ENCODE assay signal across 12 cellular contexts in the genomic region with DNA sequence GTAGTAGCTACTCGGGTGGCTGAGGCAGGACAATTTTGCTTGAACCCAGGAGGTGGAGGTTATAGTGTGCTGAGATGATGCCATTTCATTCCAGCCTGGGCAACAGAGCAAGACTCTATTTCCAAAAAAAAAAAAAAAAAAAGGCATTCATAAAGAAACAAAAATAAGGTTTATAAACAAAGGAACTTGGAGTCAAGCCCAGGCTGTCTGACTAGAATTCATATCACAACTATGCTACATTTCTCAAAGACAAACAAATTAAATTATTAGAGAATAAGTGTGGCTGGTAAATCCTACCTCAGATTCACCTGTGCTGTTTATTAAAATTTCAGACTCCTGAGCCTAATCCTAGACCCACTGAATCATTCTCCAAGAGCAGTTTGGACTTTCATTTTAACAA. TPM values are rescaled to one million over a fixed set of nuclear protein-coding genes. Genes with fewer than 3 reads are reported as not detected.
A peak's percentile ranks its signal among the peaks of the same experiment; 100 is the strongest.
DNase-seq lines count a peak whose midpoint lies in the region; ATAC-seq and TF ChIP-seq lines count a peak whose summit lies in the region.
"Had no signal": no experiment of that assay in that cellular context is flagged by ENCODE, and none has a peak within 500 bp of the region (broad histone marks: within the 10 kb centered on the region; RNA-seq: fewer than 3 reads in every experiment).

No MANE protein-coding gene starts in this region.

- H3K36me3 ChIP-seq in PC-3 (ENCODE audit: low read depth, low read length) = peaks cover 29% of the 10 kb centered on the region
- H3K36me3 ChIP-seq in spleen = peaks cover 0 to 16% (median 8%) of the 10 kb centered on the region in 6 donors
- H3K36me3 ChIP-seq in psoas muscle (ENCODE audit: insufficient read depth in 1 of 2, low read depth in 1 of 2) = peaks cover 0 to 24% of the 10 kb centered on the region in 2 donors
- H3K36me3 ChIP-seq: tibial artery had no signal

- no peaks in the 10 kb centered on the region for H3K27me3 Mint-ChIP-seq in activated naive CD4-positive, alpha-beta T cell treated with anti-CD3 and anti-CD28 coated beads, Interleukin-2, amount 50 U/mL, for 24 hours
- no peaks in the 10 kb centered on the region for H3K27me3 Mint-ChIP-seq in activated naive CD4-positive, alpha-beta T cell treated with anti-CD3 and anti-CD28 coated beads for 36 hours (ENCODE audit: low read depth)
- no peaks in the 10 kb centered on the region for H3K27me3 Mint-ChIP-seq in effector memory CD8-positive, alpha-beta T cell

- POLR2A ChIA-PET in PC-3 (lab: Charles Lee; ENCODE audit: unreplicated experiment) = no interaction called here

- no peak overlapping the region for H2AFZ ChIP-seq in PC-3 (ENCODE audit: low read length)

- no peaks in the 10 kb centered on the region for H3K9me3 Mint-ChIP-seq in activated naive CD4-positive, alpha-beta T cell treated with anti-CD3 and anti-CD28 coated beads, Interleukin-2, amount 50 U/mL, for 24 hours
- peaks cover 3% of the 10 kb centered on the region for H3K9me3 Mint-ChIP-seq in activated naive CD4-positive, alpha-beta T cell treated with anti-CD3 and anti-CD28 coated beads for 36 hours
- no peaks in the 10 kb centered on the region for H3K9me3 Mint-ChIP-seq in effector memory CD8-positive, alpha-beta T cell

- no peaks in the 10 kb centered on the region for H3K9me2 ChIP-seq in PC-3 (replicated peaks; ENCODE audit: low read length)

- no peak for DNase-seq in activated naive CD4-positive, alpha-beta T cell treated with anti-CD3 and anti-CD28 coated beads for 36 hours
- DNase-seq in PC-3 (no peak), spleen (no peak), psoas muscle (no peak), SIG-M5 (lab: John Stamatoyannopoulos, UW) (no peak)
- DNase-seq in effector memory CD8-positive, alpha-beta T cell = no peak
- DNase-seq: DMS53; effector CD4-positive, alpha-beta T cell; mucosa of descending colon; tibial artery had no signal

- TF ChIP-seq POLR2A in spleen (IDR thresholded peaks at IDR 0.05) = no peak

- no peak for ATAC-seq in PC-3
- no peak for ATAC-seq in effector memory CD8-positive, alpha-beta T cell (replicated peaks)
- ATAC-seq in psoas muscle = no peak
- ATAC-seq in SK-N-SH treated with all-trans-retinoic acid at 6 μM for 48 hours = no peak
- ATAC-seq: mucosa of descending colon had no signal

- H3K27ac ChIP-seq in PC-3 (ENCODE audit: low read length) (no peak overlapping the region), spleen (peak overlapping the region in 7 of 8 donors; percentile 6 to 80 (median 64)), psoas muscle (no peak overlapping the region)
- H3K27ac ChIP-seq: tibial artery had no signal

- H3K4me3 Mint-ChIP-seq in activated naive CD4-positive, alpha-beta T cell treated with anti-CD3 and anti-CD28 coated beads, Interleukin-2, amount 50 U/mL, for 24 hours = no peak overlapping the region
- no peak overlapping the region for H3K4me3 Mint-ChIP-seq in activated naive CD4-positive, alpha-beta T cell treated with anti-CD3 and anti-CD28 coated beads for 36 hours
- H3K4me3 Mint-ChIP-seq in effector memory CD8-positive, alpha-beta T cell = peak overlapping the region; percentile 42 to 65

- H3K79me2 ChIP-seq in PC-3 (ENCODE audit: low read length) = peaks cover 82% of the 10 kb centered on the region

- peaks cover 34% of the 10 kb centered on the region for H3K4me1 ChIP-seq in PC-3 (ENCODE audit: insufficient read depth, low read length)
- H3K4me1 ChIP-seq in spleen = peaks cover 9 to 64% (median 44%) of the 10 kb centered on the region in 6 donors
- H3K4me1 ChIP-seq in psoas muscle = peaks cover 39% of the 10 kb centered on the region

- intact Hi-C loops in activated naive CD4-positive, alpha-beta T cell treated with anti-CD3 and anti-CD28 coated beads for 36 hours (cut with micrococcal nuclease) = loop anchor here (5.0 to 10.0 kb wide), 2 partner anchors 332 to 1420 kb away; partner anchors contain the start of genes ARHGAP29 and GFI1
- intact Hi-C loops in PC-3 (cut with micrococcal nuclease) = loop anchor here (5.0 kb wide), 1 partner anchor 122 kb away; no protein-coding TSS in a partner anchor
- intact Hi-C loops in spleen (cut with DNase I; ENCODE audit: low total_unique reads) = no loop called here
- intact Hi-C loops in psoas muscle (cut with DNase I) = loop anchor here in 1 of 2 donors (5.0 kb wide), 1 partner anchor 62 kb away; no protein-coding TSS in a partner anchor

- H3K9ac ChIP-seq in PC-3 (ENCODE audit: low read length) = no peak overlapping the region

- no peak for TF ChIP-seq CTCF in PC-3 (conservative IDR thresholded peaks at IDR 0.05; ENCODE audit: low read depth, low read length)
- no peak for TF ChIP-seq CTCF in spleen (IDR thresholded peaks at IDR 0.05 in 8 of 11, conservative IDR thresholded peaks at IDR 0.05 in 3 of 11)
- no peak for TF ChIP-seq CTCF in psoas muscle (IDR thresholded peaks at IDR 0.05)

- BruUV-seq in PC-3 (replicated peaks; lab: Mats Ljungman, UMichigan) = no TSS peak

- H3F3A ChIP-seq in PC-3 (ENCODE audit: low read length, unreplicated experiment) = peaks cover 1% of the 10 kb centered on the region

- peaks cover 53% of the 10 kb centered on the region for H4K20me1 ChIP-seq in PC-3 (ENCODE audit: low read length)

- peak overlapping the region; percentile 20 for H3K4me2 ChIP-seq in PC-3 (ENCODE audit: low read length)

- WGBS in spleen, 5 donors = 89 to 100% (median 95%) methylated on average over 1 of the region's 1 CpG
- WGBS in psoas muscle, 3 donors = 66 to 96% (median 83%) methylated on average over 1 of the region's 1 CpG

- H3K27me3 ChIP-seq in PC-3 (ENCODE audit: low read length) (no peaks in the 10 kb centered on the region), spleen (replicated peaks in 1 of 7) (no peaks in the 10 kb centered on the region), psoas muscle (ENCODE audit: insufficient read depth in 3 of 3, low read length in 2 of 3) (no peaks in the 10 kb centered on the region)
- H3K27me3 ChIP-seq: tibial artery had no signal

- H3K9me3 ChIP-seq in PC-3 (ENCODE audit: low read length) = no peaks in the 10 kb centered on the region
- H3K9me3 ChIP-seq in spleen = no peaks in the 10 kb centered on the region
- no peaks in the 10 kb centered on the region for H3K9me3 ChIP-seq in psoas muscle
- H3K9me3 ChIP-seq: mucosa of descending colon, tibial artery had no signal

- H3K36me3 Mint-ChIP-seq in activated naive CD4-positive, alpha-beta T cell treated with anti-CD3 and anti-CD28 coated beads, Interleukin-2, amount 50 U/mL, for 24 hours = peaks cover 9% of the 10 kb centered on the region
- H3K36me3 Mint-ChIP-seq in activated naive CD4-positive, alpha-beta T cell treated with anti-CD3 and anti-CD28 coated beads for 36 hours (ENCODE audit: low read depth) = peaks cover 4% of the 10 kb centered on the region
- H3K36me3 Mint-ChIP-seq in effector memory CD8-positive, alpha-beta T cell (ENCODE audit: insufficient read depth) = peaks cover 18% of the 10 kb centered on the region

- peaks cover 48% of the 10 kb centered on the region for H3K4me1 Mint-ChIP-seq in activated naive CD4-positive, alpha-beta T cell treated with anti-CD3 and anti-CD28 coated beads, Interleukin-2, amount 50 U/mL, for 24 hours
- H3K4me1 Mint-ChIP-seq in activated naive CD4-positive, alpha-beta T cell treated with anti-CD3 and anti-CD28 coated beads for 36 hours (ENCODE audit: low read depth) = peaks cover 30% of the 10 kb centered on the region
- peaks cover 26 to 39% of the 10 kb centered on the region in 2 donors for H3K4me1 Mint-ChIP-seq in effector memory CD8-positive, alpha-beta T cell (ENCODE audit: low read depth in 2 of 2)

- H3K27ac Mint-ChIP-seq in activated naive CD4-positive, alpha-beta T cell treated with anti-CD3 and anti-CD28 coated beads, Interleukin-2, amount 50 U/mL, for 24 hours = peak overlapping the region; percentile 41
- no peak overlapping the region for H3K27ac Mint-ChIP-seq in activated naive CD4-positive, alpha-beta T cell treated with anti-CD3 and anti-CD28 coated beads for 36 hours
- peak overlapping the region; percentile 80 to 83 for H3K27ac Mint-ChIP-seq in effector memory CD8-positive, alpha-beta T cell

- CTCF ChIA-PET in activated naive CD4-positive, alpha-beta T cell treated with anti-CD3 and anti-CD28 coated beads for 36 hours (lab: Charles Lee) = no interaction called here
- CTCF ChIA-PET in PC-3 (lab: Charles Lee) = interaction anchor here (0.6 kb wide), 1 partner anchor 491 kb away, joined by 3 read pairs; no protein-coding TSS in a partner anchor

- no peak overlapping the region for H3K4me3 ChIP-seq in PC-3 (ENCODE audit: low read length)
- H3K4me3 ChIP-seq in spleen = no peak overlapping the region
- H3K4me3 ChIP-seq in psoas muscle = no peak overlapping the region
- H3K4me3 ChIP-seq: mucosa of descending colon, tibial artery had no signal

TF ChIP-seq in SK-N-SH treated with all-trans-retinoic acid at 6 μM for 48 hours, 23 proteins besides CTCF, POLR2A, EP300 and RAD21:
- TF ChIP-seq ZNF8 (CRISPR knock-in tag; IDR thresholded peaks at IDR 0.05) (no peak), BACH2 (CRISPR knock-in tag; IDR thresholded peaks at IDR 0.05; ENCODE audit: borderline replicate concordance) (no peak), CSDC2 (CRISPR knock-in tag; IDR thresholded peaks at IDR 0.05) (no peak), TOX (CRISPR knock-in tag; IDR thresholded peaks at IDR 0.05; ENCODE audit: borderline replicate concordance) (no peak), CREB5 (CRISPR knock-in tag; IDR thresholded peaks at IDR 0.05; ENCODE audit: low read depth) (no peak), OSR1 (CRISPR knock-in tag; IDR thresholded peaks at IDR 0.05) (no peak)

RNA-seq across cellular contexts. Expression of gene GCLM, which starts 4.2 kb away (rescaled TPM):
- 10 to 100 TPM; 19.5 to 22.7 TPM for total RNA-seq in activated naive CD4-positive, alpha-beta T cell treated with anti-CD3 and anti-CD28 coated beads for 36 hours
- total RNA-seq in PC-3 (2014; rRNA removed) (26.0 and 26.3 TPM in 2 replicates), spleen (10 to 100 TPM; 14.0 to 23.3 (median 19.5) TPM), psoas muscle (10 to 100 TPM; 38.9 to 54.7 (median 42.4) TPM)
- polyA plus RNA-seq in spleen (1 to 10 TPM; 3.6 to 5.4 (median 3.9) TPM), psoas muscle (10 to 100 TPM; 22.8 to 63.9 (median 37.7) TPM)

RNA-seq across cellular contexts. Expression of gene DNTTIP2, which starts 26.0 kb away (rescaled TPM):
- total RNA-seq in activated naive CD4-positive, alpha-beta T cell treated with anti-CD3 and anti-CD28 coated beads for 36 hours = 10 to 100 TPM; 58.5 to 64.5 TPM
- total RNA-seq in PC-3 (2014; rRNA removed) (47.8 and 47.9 TPM in 2 replicates), spleen (10 to 100 TPM; 32.9 to 57.8 (median 46.0) TPM), psoas muscle (100 to 1,000 TPM in 1 of 4 donors, 10 to 100 TPM in 3; 41.9 to 107 (median 83.3) TPM)
- polyA plus RNA-seq in spleen (10 to 100 TPM; 44.0 to 55.9 (median 50.8) TPM), psoas muscle (100 to 1,000 TPM in 2 of 3 donors, 10 to 100 TPM in 1; 47.8 to 145 (median 115) TPM)

Comparison
In these comparisons a context has a peak if more than half of its experiments do, and no peak if none do; other contexts are left out.
1. H3K4me3 Mint-ChIP-seq: peak in effector memory CD8-positive, alpha-beta T cell (2 of 2); none in activated naive CD4-positive, alpha-beta T cell treated with anti-CD3 and anti-CD28 coated beads, Interleukin-2, amount 50 U/mL, for 24 hours (single experiment) and activated naive CD4-positive, alpha-beta T cell treated with anti-CD3 and anti-CD28 coated beads for 36 hours (single experiment).
2. H3K27ac ChIP-seq: peak in spleen (7 of 8); none in PC-3 (single experiment) and psoas muscle (single experiment).